1 cellular context compared by ENCODE assay signal in genomic region chr11:61298663-61299244, GRCh38.
TF ChIP-seq lines count a peak whose summit lies in the region.

No MANE protein-coding gene starts in this region.

TF ChIP-seq in HepG2, 621 proteins besides CTCF, POLR2A, EP300 and RAD21 (continued from another document and continues in another):
- TF ChIP-seq KLF16 (CRISPR knock-in tag; IDR thresholded peaks at IDR 0.05) (no peak; a peak in 1 of 4 replicates), ZNF780A (CRISPR knock-in tag; IDR thresholded peaks at IDR 0.05) (no peak), ZNF788 (CRISPR knock-in tag; IDR thresholded peaks at IDR 0.05; ENCODE audit: borderline replicate concordance) (peak; percentile 68; the same call in 1 of the 2 replicates), AGO1 (IDR thresholded peaks at IDR 0.05; ENCODE audit: low read depth, low read length, poor library complexity, severe bottlenecking) (no peak), ATF7-NPFF (CRISPR knock-in tag; IDR thresholded peaks at IDR 0.05; ENCODE audit: low read depth) (no peak), ZNF737 (CRISPR knock-in tag; IDR thresholded peaks at IDR 0.05; ENCODE audit: borderline replicate concordance) (no peak), ZNF75D (CRISPR knock-in tag; IDR thresholded peaks at IDR 0.05; ENCODE audit: borderline replicate concordance) (no peak), ZNF790 (CRISPR knock-in tag; IDR thresholded peaks at IDR 0.05; ENCODE audit: borderline replicate concordance) (no peak), ZNF460 (CRISPR knock-in tag; IDR thresholded peaks at IDR 0.05; ENCODE audit: borderline replicate concordance) (no peak), HOXA5 (CRISPR knock-in tag; IDR thresholded peaks at IDR 0.05) (no peak), TP53 (CRISPR knock-in tag; conservative IDR thresholded peaks at IDR 0.05) (no peak), NR1H2 (CRISPR knock-in tag; IDR thresholded peaks at IDR 0.05; ENCODE audit: borderline replicate concordance, low read depth) (no peak), ZNF205 (CRISPR knock-in tag; IDR thresholded peaks at IDR 0.05) (peak; percentile 78; the same call in 1 of the 2 replicates), ZNF709 (CRISPR knock-in tag; IDR thresholded peaks at IDR 0.05) (no peak), THAP11 (CRISPR knock-in tag; IDR thresholded peaks at IDR 0.05) (peak; percentile 58; the same call in 1 of the 2 replicates), SOX13 (IDR thresholded peaks at IDR 0.05) (no peak), SOX13 (CRISPR knock-in tag; conservative IDR thresholded peaks at IDR 0.05 in 1 of 2, IDR thresholded peaks at IDR 0.05 in 1 of 2) (peak in 1 of 2 experiments; percentile 74; a peak in 2 of 4 replicates), ETV5 (CRISPR knock-in tag; IDR thresholded peaks at IDR 0.05; ENCODE audit: borderline replicate concordance) (peak; percentile 33; the same call in 1 of the 2 replicates), ZNF10 (CRISPR knock-in tag; IDR thresholded peaks at IDR 0.05; ENCODE audit: borderline replicate concordance, low read depth) (no peak), ZNF225 (CRISPR knock-in tag; IDR thresholded peaks at IDR 0.05) (no peak), EZH2 (conservative IDR thresholded peaks at IDR 0.05; ENCODE audit: low read depth, low read length) (no peak), SMYD3 (CRISPR knock-in tag; IDR thresholded peaks at IDR 0.05) (0 out of 2 replicates have a peak, but pooled peaks have one; percentile 28), ZC3H13 (CRISPR knock-in tag; IDR thresholded peaks at IDR 0.05) (no peak), SKI (IDR thresholded peaks at IDR 0.05; ENCODE audit: partially characterized antibody) (peak; percentile 39), ZFP37 (CRISPR knock-in tag; IDR thresholded peaks at IDR 0.05; ENCODE audit: borderline replicate concordance) (no peak), ZNF44 (CRISPR knock-in tag; IDR thresholded peaks at IDR 0.05) (no peak), ZNF562 (CRISPR knock-in tag; IDR thresholded peaks at IDR 0.05; ENCODE audit: borderline replicate concordance) (no peak), ISX (CRISPR knock-in tag; conservative IDR thresholded peaks at IDR 0.05) (no peak), TBL1XR1 (IDR thresholded peaks at IDR 0.05; ENCODE audit: borderline replicate concordance, low read length, partially characterized antibody) (no peak), DMAP1 (CRISPR knock-in tag; IDR thresholded peaks at IDR 0.05) (no peak), HNF1A (IDR thresholded peaks at IDR 0.05; ENCODE audit: low read depth) (no peak), HNF1A (CRISPR knock-in tag; IDR thresholded peaks at IDR 0.05; ENCODE audit: borderline replicate concordance) (no peak), CC2D1A (CRISPR knock-in tag; IDR thresholded peaks at IDR 0.05) (no peak), RNF2 (conservative IDR thresholded peaks at IDR 0.05; ENCODE audit: low read depth) (no peak), ZNF510 (CRISPR knock-in tag; IDR thresholded peaks at IDR 0.05; ENCODE audit: low read depth) (no peak), ZKSCAN1 (IDR thresholded peaks at IDR 0.05; ENCODE audit: low read length) (no peak), ZNF446 (CRISPR knock-in tag; IDR thresholded peaks at IDR 0.05) (no peak), AKAP8 (CRISPR knock-in tag; IDR thresholded peaks at IDR 0.05) (no peak), ZNF792 (CRISPR knock-in tag; IDR thresholded peaks at IDR 0.05) (peak; percentile 75; the same call in 1 of the 2 replicates), SNAPC2 (CRISPR knock-in tag; IDR thresholded peaks at IDR 0.05) (no peak; the same call in 1 of the 2 replicates), KDM4B (CRISPR knock-in tag; IDR thresholded peaks at IDR 0.05) (no peak), RFX1 (IDR thresholded peaks at IDR 0.05) (no peak), MED13 (CRISPR knock-in tag; IDR thresholded peaks at IDR 0.05) (no peak), TCF7L2 (IDR thresholded peaks at IDR 0.05; ENCODE audit: low read depth, low read length) (no peak), SP140L (CRISPR knock-in tag; IDR thresholded peaks at IDR 0.05; ENCODE audit: borderline replicate concordance) (no peak), HMGA1 (CRISPR knock-in tag; conservative IDR thresholded peaks at IDR 0.05) (no peak), TOPORS (CRISPR knock-in tag; IDR thresholded peaks at IDR 0.05) (0 out of 2 replicates have a peak, but pooled peaks have one; percentile 29), SMARCE1 (IDR thresholded peaks at IDR 0.05; ENCODE audit: borderline replicate concordance) (no peak), SRSF4 (IDR thresholded peaks at IDR 0.05; ENCODE audit: low read depth, low read length, poor library complexity, severe bottlenecking) (no peak), REXO4 (CRISPR knock-in tag; IDR thresholded peaks at IDR 0.05; ENCODE audit: borderline replicate concordance) (no peak), ZNF382 (CRISPR knock-in tag; IDR thresholded peaks at IDR 0.05; ENCODE audit: borderline replicate concordance) (no peak), ZNF296 (CRISPR knock-in tag; conservative IDR thresholded peaks at IDR 0.05) (no peak), FOXK1 (CRISPR knock-in tag; IDR thresholded peaks at IDR 0.05; ENCODE audit: borderline replicate concordance, low read depth) (peak; percentile 60; the same call in 1 of the 2 replicates), ZSCAN21 (CRISPR knock-in tag; IDR thresholded peaks at IDR 0.05; ENCODE audit: borderline replicate concordance) (no peak)
- TF ChIP-seq, protein P1, sequence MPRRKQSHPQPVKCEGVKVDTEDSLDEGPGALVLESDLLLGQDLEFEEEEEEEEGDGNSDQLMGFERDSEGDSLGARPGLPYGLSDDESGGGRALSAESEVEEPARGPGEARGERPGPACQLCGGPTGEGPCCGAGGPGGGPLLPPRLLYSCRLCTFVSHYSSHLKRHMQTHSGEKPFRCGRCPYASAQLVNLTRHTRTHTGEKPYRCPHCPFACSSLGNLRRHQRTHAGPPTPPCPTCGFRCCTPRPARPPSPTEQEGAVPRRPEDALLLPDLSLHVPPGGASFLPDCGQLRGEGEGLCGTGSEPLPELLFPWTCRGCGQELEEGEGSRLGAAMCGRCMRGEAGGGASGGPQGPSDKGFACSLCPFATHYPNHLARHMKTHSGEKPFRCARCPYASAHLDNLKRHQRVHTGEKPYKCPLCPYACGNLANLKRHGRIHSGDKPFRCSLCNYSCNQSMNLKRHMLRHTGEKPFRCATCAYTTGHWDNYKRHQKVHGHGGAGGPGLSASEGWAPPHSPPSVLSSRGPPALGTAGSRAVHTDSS (CRISPR knock-in tag; conservative IDR thresholded peaks at IDR 0.05) = no peak
- TF ChIP-seq, protein P2, sequence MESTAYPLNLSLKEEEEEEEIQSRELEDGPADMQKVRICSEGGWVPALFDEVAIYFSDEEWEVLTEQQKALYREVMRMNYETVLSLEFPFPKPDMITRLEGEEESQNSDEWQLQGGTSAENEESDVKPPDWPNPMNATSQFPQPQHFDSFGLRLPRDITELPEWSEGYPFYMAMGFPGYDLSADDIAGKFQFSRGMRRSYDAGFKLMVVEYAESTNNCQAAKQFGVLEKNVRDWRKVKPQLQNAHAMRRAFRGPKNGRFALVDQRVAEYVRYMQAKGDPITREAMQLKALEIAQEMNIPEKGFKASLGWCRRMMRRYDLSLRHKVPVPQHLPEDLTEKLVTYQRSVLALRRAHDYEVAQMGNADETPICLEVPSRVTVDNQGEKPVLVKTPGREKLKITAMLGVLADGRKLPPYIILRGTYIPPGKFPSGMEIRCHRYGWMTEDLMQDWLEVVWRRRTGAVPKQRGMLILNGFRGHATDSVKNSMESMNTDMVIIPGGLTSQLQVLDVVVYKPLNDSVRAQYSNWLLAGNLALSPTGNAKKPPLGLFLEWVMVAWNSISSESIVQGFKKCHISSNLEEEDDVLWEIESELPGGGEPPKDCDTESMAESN (CRISPR knock-in tag; conservative IDR thresholded peaks at IDR 0.05) = no peak
- TF ChIP-seq, protein P3, sequence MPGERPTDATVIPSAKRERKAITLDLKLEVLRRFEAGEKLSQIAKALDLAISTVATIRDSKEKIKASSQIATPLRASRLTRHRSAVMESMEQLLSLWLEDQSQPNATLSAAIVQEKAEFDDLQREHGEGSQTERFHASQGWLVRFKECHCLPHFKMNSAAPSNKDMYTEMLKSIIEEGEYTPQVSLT (CRISPR knock-in tag; IDR thresholded peaks at IDR 0.05; ENCODE audit: borderline replicate concordance, low read depth) = no peak
- TF ChIP-seq, protein P4, sequence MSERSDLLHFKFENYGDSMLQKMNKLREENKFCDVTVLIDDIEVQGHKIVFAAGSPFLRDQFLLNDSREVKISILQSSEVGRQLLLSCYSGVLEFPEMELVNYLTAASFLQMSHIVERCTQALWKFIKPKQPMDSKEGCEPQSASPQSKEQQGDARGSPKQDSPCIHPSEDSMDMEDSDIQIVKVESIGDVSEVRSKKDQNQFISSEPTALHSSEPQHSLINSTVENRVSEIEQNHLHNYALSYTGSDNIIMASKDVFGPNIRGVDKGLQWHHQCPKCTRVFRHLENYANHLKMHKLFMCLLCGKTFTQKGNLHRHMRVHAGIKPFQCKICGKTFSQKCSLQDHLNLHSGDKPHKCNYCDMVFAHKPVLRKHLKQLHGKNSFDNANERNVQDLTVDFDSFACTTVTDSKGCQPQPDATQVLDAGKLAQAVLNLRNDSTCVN (CRISPR knock-in tag; IDR thresholded peaks at IDR 0.05; ENCODE audit: borderline replicate concordance) = peak; percentile 20; the same call in 1 of the 2 replicates
- TF ChIP-seq, protein P5, sequence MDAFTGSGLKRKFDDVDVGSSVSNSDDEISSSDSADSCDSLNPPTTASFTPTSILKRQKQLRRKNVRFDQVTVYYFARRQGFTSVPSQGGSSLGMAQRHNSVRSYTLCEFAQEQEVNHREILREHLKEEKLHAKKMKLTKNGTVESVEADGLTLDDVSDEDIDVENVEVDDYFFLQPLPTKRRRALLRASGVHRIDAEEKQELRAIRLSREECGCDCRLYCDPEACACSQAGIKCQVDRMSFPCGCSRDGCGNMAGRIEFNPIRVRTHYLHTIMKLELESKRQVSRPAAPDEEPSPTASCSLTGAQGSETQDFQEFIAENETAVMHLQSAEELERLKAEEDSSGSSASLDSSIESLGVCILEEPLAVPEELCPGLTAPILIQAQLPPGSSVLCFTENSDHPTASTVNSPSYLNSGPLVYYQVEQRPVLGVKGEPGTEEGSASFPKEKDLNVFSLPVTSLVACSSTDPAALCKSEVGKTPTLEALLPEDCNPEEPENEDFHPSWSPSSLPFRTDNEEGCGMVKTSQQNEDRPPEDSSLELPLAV (CRISPR knock-in tag; conservative IDR thresholded peaks at IDR 0.05; ENCODE audit: low read depth) = no peak
- TF ChIP-seq, protein P6, sequence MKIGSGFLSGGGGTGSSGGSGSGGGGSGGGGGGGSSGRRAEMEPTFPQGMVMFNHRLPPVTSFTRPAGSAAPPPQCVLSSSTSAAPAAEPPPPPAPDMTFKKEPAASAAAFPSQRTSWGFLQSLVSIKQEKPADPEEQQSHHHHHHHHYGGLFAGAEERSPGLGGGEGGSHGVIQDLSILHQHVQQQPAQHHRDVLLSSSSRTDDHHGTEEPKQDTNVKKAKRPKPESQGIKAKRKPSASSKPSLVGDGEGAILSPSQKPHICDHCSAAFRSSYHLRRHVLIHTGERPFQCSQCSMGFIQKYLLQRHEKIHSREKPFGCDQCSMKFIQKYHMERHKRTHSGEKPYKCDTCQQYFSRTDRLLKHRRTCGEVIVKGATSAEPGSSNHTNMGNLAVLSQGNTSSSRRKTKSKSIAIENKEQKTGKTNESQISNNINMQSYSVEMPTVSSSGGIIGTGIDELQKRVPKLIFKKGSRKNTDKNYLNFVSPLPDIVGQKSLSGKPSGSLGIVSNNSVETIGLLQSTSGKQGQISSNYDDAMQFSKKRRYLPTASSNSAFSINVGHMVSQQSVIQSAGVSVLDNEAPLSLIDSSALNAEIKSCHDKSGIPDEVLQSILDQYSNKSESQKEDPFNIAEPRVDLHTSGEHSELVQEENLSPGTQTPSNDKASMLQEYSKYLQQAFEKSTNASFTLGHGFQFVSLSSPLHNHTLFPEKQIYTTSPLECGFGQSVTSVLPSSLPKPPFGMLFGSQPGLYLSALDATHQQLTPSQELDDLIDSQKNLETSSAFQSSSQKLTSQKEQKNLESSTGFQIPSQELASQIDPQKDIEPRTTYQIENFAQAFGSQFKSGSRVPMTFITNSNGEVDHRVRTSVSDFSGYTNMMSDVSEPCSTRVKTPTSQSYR (CRISPR knock-in tag; IDR thresholded peaks at IDR 0.05; ENCODE audit: borderline replicate concordance) = peak; percentile 60
- TF ChIP-seq, protein P7, sequence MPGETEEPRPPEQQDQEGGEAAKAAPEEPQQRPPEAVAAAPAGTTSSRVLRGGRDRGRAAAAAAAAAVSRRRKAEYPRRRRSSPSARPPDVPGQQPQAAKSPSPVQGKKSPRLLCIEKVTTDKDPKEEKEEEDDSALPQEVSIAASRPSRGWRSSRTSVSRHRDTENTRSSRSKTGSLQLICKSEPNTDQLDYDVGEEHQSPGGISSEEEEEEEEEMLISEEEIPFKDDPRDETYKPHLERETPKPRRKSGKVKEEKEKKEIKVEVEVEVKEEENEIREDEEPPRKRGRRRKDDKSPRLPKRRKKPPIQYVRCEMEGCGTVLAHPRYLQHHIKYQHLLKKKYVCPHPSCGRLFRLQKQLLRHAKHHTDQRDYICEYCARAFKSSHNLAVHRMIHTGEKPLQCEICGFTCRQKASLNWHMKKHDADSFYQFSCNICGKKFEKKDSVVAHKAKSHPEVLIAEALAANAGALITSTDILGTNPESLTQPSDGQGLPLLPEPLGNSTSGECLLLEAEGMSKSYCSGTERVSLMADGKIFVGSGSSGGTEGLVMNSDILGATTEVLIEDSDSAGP (CRISPR knock-in tag; IDR thresholded peaks at IDR 0.05; ENCODE audit: borderline replicate concordance) = peak; percentile 61
